ENCODE assay signal across 22 cellular contexts in the genomic region with DNA sequence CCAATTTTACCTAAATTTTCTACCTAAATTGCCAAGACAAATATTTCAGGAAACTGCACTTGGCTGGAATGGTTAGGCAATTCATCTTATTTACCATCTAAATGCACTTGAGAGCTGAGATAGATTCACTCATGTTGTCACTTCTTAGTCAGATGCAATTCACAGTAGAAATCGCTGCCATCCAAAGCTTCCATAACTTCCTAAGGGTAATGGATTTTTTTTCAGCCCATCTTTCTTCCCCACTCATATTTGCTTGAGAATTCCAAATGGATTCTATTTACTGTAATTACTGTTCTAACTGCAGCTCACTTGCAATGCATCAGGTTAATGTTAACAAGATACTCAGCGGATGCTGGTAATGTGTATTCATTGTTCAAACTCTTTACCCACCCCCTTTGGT.
"Had no signal": no experiment of that assay in that cellular context is flagged by ENCODE, and none has a peak within 500 bp of the region (broad histone marks: within the 10 kb centered on the region; RNA-seq: fewer than 3 reads in every experiment).

No MANE protein-coding gene starts in this region.

- ATAC-seq: foreskin keratinocyte; left cardiac atrium; natural killer cell treated with Interleukin-12 subunit alpha and Interleukin-12 subunit beta and Interleukin-15 and Interleukin-18, amount 100 ng/mL, for 72 hours; pancreas; right cardiac atrium had no signal

- DNase-seq: effector CD4-positive, alpha-beta T cell; endodermal cell; erythroblast; foreskin keratinocyte; kidney; left cardiac atrium; left ventricle myocardium inferior; mesenchymal stem cell; midbrain; occipital lobe; pancreas; right cardiac atrium; small intestine; stimulated activated CD4-positive, alpha-beta T cell treated with anti-CD3 and anti-CD28 coated beads, Interleukin-12 subunit alpha, Interleukin-12 subunit beta, amount 100 ng/mL, for 4 hours; stimulated activated naive CD4-positive, alpha-beta T cell; stomach; substantia nigra; transverse colon had no signal

- H3K4me3 ChIP-seq: hepatocyte, left ventricle myocardium inferior, lung, pancreas, stomach, thoracic aorta, transverse colon had no signal
